Comparison of ENCODE assay signal across 4 cellular contexts in genomic region chr17:2699216-2699805, GRCh38. TPM values are rescaled to one million over a fixed set of nuclear protein-coding genes. Genes with fewer than 3 reads are reported as not detected.
"Had no signal": no experiment of that assay in that cellular context is flagged by ENCODE, and none has a peak within 500 bp of the region (broad histone marks: within the 10 kb centered on the region; RNA-seq: fewer than 3 reads in every experiment).

No MANE protein-coding gene starts in this region.

RNA-seq across cellular contexts. Expression of gene CCDC92B, which starts 50.1 kb away (rescaled TPM):
- total RNA-seq: activated CD8-positive, alpha-beta T cell treated with anti-CD3 and anti-CD28 coated beads, Interleukin-2, amount 10 ng/mL, durations not matched to agents 7 days and 5 days; ascending aorta; bronchial epithelial cell; NCI-H460 had no signal
